ENCODE assay signal across 1 cellular context in genomic region chr3:42035007-42035406, GRCh38.
TF ChIP-seq lines count a peak whose summit lies in the region.

No MANE protein-coding gene starts in this region.

TF ChIP-seq in liver, 16 proteins besides CTCF, POLR2A, EP300 and RAD21 (continued from another document):
- TF ChIP-seq JUND (IDR thresholded peaks at IDR 0.05) (no peak), EGR1 (IDR thresholded peaks at IDR 0.05; ENCODE audit: low read depth in 2 of 2) (no peak)
